In the genomic region with DNA sequence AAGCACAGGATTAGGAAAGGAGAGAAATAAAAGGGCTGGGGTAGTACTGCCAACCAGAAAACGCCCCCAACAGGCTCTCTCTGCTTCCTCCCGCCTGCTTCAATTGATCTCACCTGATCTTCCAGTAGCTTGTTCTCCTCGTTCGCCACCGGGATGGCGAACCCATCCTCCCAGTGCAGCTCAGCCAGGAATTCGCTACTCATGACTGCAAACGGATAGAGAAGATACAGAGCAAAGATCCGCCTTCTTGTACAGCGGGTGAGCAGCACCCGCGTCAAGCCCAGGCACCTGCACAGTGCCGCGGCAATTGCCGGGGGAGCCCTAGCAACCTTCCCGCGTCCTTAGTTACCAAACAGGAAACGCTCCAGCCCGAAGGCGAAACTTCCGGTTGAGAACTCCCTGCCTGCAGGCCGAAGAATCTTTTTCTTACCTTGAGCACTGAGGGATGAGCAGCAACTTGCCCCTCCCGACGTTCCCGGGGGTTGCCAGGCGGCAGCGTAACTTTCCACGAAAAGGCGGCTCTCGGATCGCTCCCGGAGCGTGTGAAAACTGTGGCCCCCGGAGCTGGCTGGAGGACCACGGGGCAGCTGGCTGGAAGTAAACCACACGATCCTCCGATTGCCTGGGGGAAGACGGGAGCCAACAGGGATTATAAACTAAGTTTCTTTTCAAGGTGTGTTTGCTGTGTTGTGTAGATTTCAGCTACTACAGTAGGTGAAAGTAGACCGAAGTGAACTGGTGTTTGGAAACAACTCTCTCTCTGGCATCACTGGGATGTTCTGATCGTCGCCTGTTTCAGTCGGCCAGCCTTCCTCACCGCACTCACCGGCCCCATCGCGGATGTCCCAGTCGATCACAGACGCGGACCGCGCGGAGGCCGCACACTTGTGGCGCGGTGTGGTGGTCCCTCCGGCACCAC, we compare ENCODE assay signal across 8 cellular contexts. TPM values are rescaled to one million over a fixed set of nuclear protein-coding genes. Genes with fewer than 3 reads are reported as not detected.
DNase-seq lines count a peak whose midpoint lies in the region; ATAC-seq and TF ChIP-seq lines count a peak whose summit lies in the region.

A gene (minus strand): TSS at position 312 of the 919 bp plus-strand sequence. CDS start 109 bp downstream, at position 203.

- peak within 1 kb of the TSS; percentile 68 for H3K4me3 ChIP-seq in PC-9
- H3K4me3 ChIP-seq in neutrophil (ENCODE audit: low read depth in 1 of 2, low read length in 1 of 2) = peak within 1 kb of the TSS; percentile 16 to 37

- H3K4me1 ChIP-seq in PC-9 (replicated peaks; ENCODE audit: insufficient read depth) (peaks cover 14% of the 10 kb centered on the region; the same call in 1 of the 2 replicates), neutrophil (ENCODE audit: control insufficient read depth in 1 of 2, insufficient read depth in 1 of 2, low read depth in 1 of 2, low read length in 1 of 2) (peaks cover 7 to 13% of the 10 kb centered on the region in 2 experiments)

- DNase-seq in COR-L47 (lab: John Stamatoyannopoulos, UW) = peak; percentile 95
- peak; percentile 8 for DNase-seq in HS-27A (ENCODE audit: low read depth)
- peak; percentile 75 to 81 for DNase-seq in PC-9
- peak; percentile 35 for DNase-seq in activated effector memory CD4-positive, alpha-beta T cell treated with Interleukin-2 at 50 U/mL for 16 hours
- peak; percentile 16 for DNase-seq in foreskin melanocyte
- peak in 40 of 49 donors; percentile 1 to 57 (median 22) for DNase-seq in substantia nigra (lab: John Stamatoyannopoulos, UW)

- intact Hi-C loops in PC-9 (cut with micrococcal nuclease; ENCODE audit: unreplicated experiment) = loop anchor here (1.0 to 5.0 kb wide), 3 partner anchors 77 to 868 kb away; a partner anchor contains a TSS

- H2AFZ ChIP-seq in PC-9 = peak within 1 kb of the TSS; percentile 92

- H3K27me3 ChIP-seq in PC-9 (ENCODE audit: insufficient read depth, low read depth) (no peaks in the 10 kb centered on the region; the same call in 1 of the 2 replicates), neutrophil (peaks cover 70% of the 10 kb centered on the region)

- no peaks in the 10 kb centered on the region for H3F3A ChIP-seq in PC-9 (ENCODE audit: insufficient read depth, low read depth)

- peak within 1 kb of the TSS; percentile 86 for H3K4me2 ChIP-seq in PC-9

- H3K79me2 ChIP-seq in PC-9 (ENCODE audit: low read depth) = no peaks in the 10 kb centered on the region

- H3K9me3 ChIP-seq in PC-9 (ENCODE audit: insufficient read depth, low read depth) = no peaks in the 10 kb centered on the region
- no peaks in the 10 kb centered on the region for H3K9me3 ChIP-seq in neutrophil

- no TSS peak for BruUV-seq in PC-9 (replicated peaks; lab: Mats Ljungman, UMichigan)

- no peaks in the 10 kb centered on the region for H4K20me1 ChIP-seq in PC-9 (ENCODE audit: insufficient read depth)

- H3K9me2 ChIP-seq in PC-9 (ENCODE audit: insufficient read depth) = no peaks in the 10 kb centered on the region

- TF ChIP-seq CTCF in PC-9 (conservative IDR thresholded peaks at IDR 0.05) = no peak
- TF ChIP-seq CTCF in neutrophil (IDR thresholded peaks at IDR 0.05) = no peak

- POLR2A ChIA-PET in PC-9 (lab: Charles Lee; ENCODE audit: unreplicated experiment) = interaction anchor here (0.7 kb wide), 1 partner anchor 402 kb away, joined by 5 read pairs; no protein-coding TSS in a partner anchor

- H3K36me3 ChIP-seq in PC-9 (ENCODE audit: low read depth) (no peaks in the 10 kb centered on the region), neutrophil (no peaks in the 10 kb centered on the region)

- no peak within 1 kb of the TSS for H3K27ac ChIP-seq in PC-9
- no peak within 1 kb of the TSS for H3K27ac ChIP-seq in neutrophil
- peak within 1 kb of the TSS; percentile 13 for H3K27ac ChIP-seq in substantia nigra (ENCODE audit: low read depth, low read length, poor library complexity, severe bottlenecking)

- CTCF ChIA-PET in PC-9 (lab: Charles Lee) = no interaction called here

- ATAC-seq in GM21360 (IDR thresholded peaks at IDR 0.05; ENCODE audit: unreplicated experiment) = peak; percentile 97

RNA-seq across cellular contexts. Expression of the gene that starts here (rescaled TPM):
- total RNA-seq in PC-9 (2021) = 0.26 TPM in 1 of 2 replicates, not detected in the other

Comparison
In these comparisons a context has a peak if more than half of its experiments do, and no peak if none do; other contexts are left out.
1. Peak in DNase-seq, H3K4me3 ChIP-seq and H3K4me2 ChIP-seq in PC-9; RNA of the gene not detected or under 1 TPM.
2. DNase-seq: peak in every context shown above with its lines; median percentile 95 in COR-L47; 78 in PC-9; 35 in activated effector memory CD4-positive, alpha-beta T cell treated with Interleukin-2 at 50 U/mL for 16 hours; 22 in substantia nigra; 16 in foreskin melanocyte; 8 in HS-27A.